In genomic region chr9:136327313-136327971, GRCh38 we compare ENCODE assay signal across 8 cellular contexts. TPM values are rescaled to one million over a fixed set of nuclear protein-coding genes. Genes with fewer than 3 reads are reported as not detected.
DNase-seq lines count a peak whose midpoint lies in the region; ATAC-seq and TF ChIP-seq lines count a peak whose summit lies in the region.

Gene GPSM1, plus strand, starts transcription at chr9:136327539. Its CDS starts 157 bp downstream, at chr9:136327696.

- ATAC-seq in naive thymus-derived CD8-positive, alpha-beta T cell, result peak; percentile 68 to 77
- no peak for ATAC-seq in HG03108 (IDR thresholded peaks at IDR 0.05; ENCODE audit: unreplicated experiment)

- POLR2A ChIA-PET in naive thymus-derived CD8-positive, alpha-beta T cell (lab: Charles Lee), result no interaction called here

- peaks cover 2 to 17% (median 7%) of the 10 kb centered on the region in 4 donors for H3K4me1 Mint-ChIP-seq in naive thymus-derived CD8-positive, alpha-beta T cell
- H3K4me1 Mint-ChIP-seq in type B pancreatic cell (ENCODE audit: unreplicated experiment), result peaks cover 21% of the 10 kb centered on the region

- DNase-seq in CMK (ENCODE audit: low read depth), result peak; percentile 58
- peak; percentile 39 for DNase-seq in NCI-H2171 treated with DMSO at 0.1 percent for 48 hours (lab: John Stamatoyannopoulos, UW)
- DNase-seq in activated T-helper 9 cell treated with anti-CD3 and anti-CD28 coated beads, Interleukin-2, amount 50 U/mL, for 16 hours (ENCODE audit: low read depth), result peak; percentile 22
- DNase-seq in fibroblast of pulmonary artery (ENCODE audit: low read depth), result peak; percentile 55
- DNase-seq in naive thymus-derived CD8-positive, alpha-beta T cell, result peak in 8 of 10 donors; percentile 18 to 70 (median 38)
- DNase-seq in type B pancreatic cell (ENCODE audit: extremely low spot score, unreplicated experiment), result no peak
- no peak for DNase-seq in germinal center (ENCODE audit: low spot score)

- peak within 1 kb of the TSS; percentile 65 to 84 (median 71) for H3K4me3 Mint-ChIP-seq in naive thymus-derived CD8-positive, alpha-beta T cell
- H3K4me3 Mint-ChIP-seq in type B pancreatic cell, result peak within 1 kb of the TSS; percentile 96

- H3K27ac Mint-ChIP-seq in naive thymus-derived CD8-positive, alpha-beta T cell, result peak within 1 kb of the TSS in 4 of 10 donors; percentile 49 to 79 (median 62)
- H3K27ac Mint-ChIP-seq in type B pancreatic cell, result peak within 1 kb of the TSS; percentile 71

- no peaks in the 10 kb centered on the region for H3K9me3 Mint-ChIP-seq in naive thymus-derived CD8-positive, alpha-beta T cell
- no peaks in the 10 kb centered on the region for H3K9me3 Mint-ChIP-seq in type B pancreatic cell

- no peaks in the 10 kb centered on the region for H3K36me3 Mint-ChIP-seq in naive thymus-derived CD8-positive, alpha-beta T cell
- H3K36me3 Mint-ChIP-seq in type B pancreatic cell, result no peaks in the 10 kb centered on the region

- TF ChIP-seq CTCF in fibroblast of pulmonary artery (IDR thresholded peaks at IDR 0.05; ENCODE audit: low read length, missing control alignments) (no peak), type B pancreatic cell (conservative IDR thresholded peaks at IDR 0.05) (no peak)

- peaks cover 0 to 2% (median 0%) of the 10 kb centered on the region in 5 donors for H3K27me3 Mint-ChIP-seq in naive thymus-derived CD8-positive, alpha-beta T cell
- H3K27me3 Mint-ChIP-seq in type B pancreatic cell, result no peaks in the 10 kb centered on the region

- peak within 1 kb of the TSS; percentile 73 for H3K4me3 ChIP-seq in fibroblast of pulmonary artery (replicated peaks; ENCODE audit: low read depth, low read length)

RNA-seq across cellular contexts. Expression of gene GPSM1, which starts in this region (rescaled TPM):
- total RNA-seq in naive thymus-derived CD8-positive, alpha-beta T cell, result 10 to 100 TPM; 10.0 to 11.6 TPM
- under 1 TPM; 0.50 to 0.98 (median 0.82) TPM for polyA plus RNA-seq in naive thymus-derived CD8-positive, alpha-beta T cell
- 29.2 and 56.2 TPM in 2 replicates for total RNA-seq in type B pancreatic cell (ENCODE audit: low replicate concordance)

Comparison
In these comparisons a context has a peak if more than half of its experiments do, and no peak if none do; other contexts are left out.
1. DNase-seq: peak in CMK (single experiment), NCI-H2171 treated with DMSO at 0.1 percent for 48 hours (single experiment), activated T-helper 9 cell treated with anti-CD3 and anti-CD28 coated beads, Interleukin-2, amount 50 U/mL, for 16 hours (single experiment), fibroblast of pulmonary artery (single experiment) and naive thymus-derived CD8-positive, alpha-beta T cell (8 of 10); none in type B pancreatic cell (single experiment) and germinal center (single experiment).